In the genomic region with DNA sequence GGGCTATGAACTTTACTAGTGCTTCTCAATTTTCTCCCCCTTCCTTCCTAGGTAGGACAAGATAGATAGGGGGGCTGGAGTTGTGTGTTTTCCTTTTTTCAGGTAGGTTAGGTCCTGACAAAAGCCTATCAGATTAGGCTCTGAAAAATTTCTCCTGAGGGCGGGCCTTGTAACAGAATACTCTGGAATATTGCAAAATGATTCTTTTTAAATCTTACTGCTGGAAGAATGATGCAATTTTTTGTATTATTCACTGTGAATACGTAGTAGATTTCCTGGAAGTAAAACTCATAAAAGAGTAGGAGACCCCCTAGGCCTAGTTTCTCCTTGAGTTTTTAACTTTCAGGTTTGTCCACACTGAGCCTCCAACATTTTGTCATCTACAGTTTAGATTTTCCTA, we compare ENCODE assay signal across 20 cellular contexts.
"Had no signal": no experiment of that assay in that cellular context is flagged by ENCODE, and none has a peak within 500 bp of the region (broad histone marks: within the 10 kb centered on the region; RNA-seq: fewer than 3 reads in every experiment).

No MANE protein-coding gene starts in this region.

- DNase-seq: activated CD4-positive, alpha-beta T cell treated with anti-CD3 and anti-CD28 coated beads, Interleukin-2, amount 10 ng/mL, durations not matched to agents 24 days and 14 days; activated CD4-positive, CD25-positive, alpha-beta regulatory T cell; activated CD8-positive, alpha-beta T cell treated with anti-CD3 and anti-CD28 coated beads for 36 hours; activated naive CD4-positive, alpha-beta T cell treated with anti-CD3 and anti-CD28 coated beads for 36 hours; activated T-cell treated with anti-CD3 and anti-CD28 coated beads, Interleukin-2, amount 50 U/mL, for 1 hour; cerebellar nuclear complex; effector memory CD4-positive, alpha-beta T cell; esophagus squamous epithelium; heart left ventricle; mesenchymal stem cell; mucosa of descending colon; naive B cell; pancreas; stimulated activated CD4-positive, alpha-beta T cell treated with anti-CD3 and anti-CD28 coated beads, Interleukin-4, amount 100 ng/mL, for 4 hours; T-helper 1 cell; T-helper 9 cell; upper lobe of left lung had no signal

- H3K27ac ChIP-seq: ascending aorta, esophagus squamous epithelium, gastroesophageal sphincter, heart left ventricle, pancreas, thoracic aorta, upper lobe of left lung had no signal

- H3K4me1 ChIP-seq: ascending aorta, esophagus squamous epithelium, gastroesophageal sphincter, heart left ventricle, pancreas, upper lobe of left lung had no signal

- H3K9me3 ChIP-seq: ascending aorta, esophagus squamous epithelium, gastroesophageal sphincter, mucosa of descending colon, pancreas, thoracic aorta, upper lobe of left lung had no signal

- H3K36me3 ChIP-seq: ascending aorta, esophagus squamous epithelium, gastroesophageal sphincter, heart left ventricle, pancreas, thoracic aorta, upper lobe of left lung had no signal

- H3K27me3 ChIP-seq: ascending aorta, esophagus squamous epithelium, gastroesophageal sphincter, heart left ventricle, pancreas, upper lobe of left lung had no signal

- H3K4me3 ChIP-seq: ascending aorta, esophagus squamous epithelium, gastroesophageal sphincter, heart left ventricle, mucosa of descending colon, pancreas, thoracic aorta, upper lobe of left lung had no signal
